In genomic region chr2:101351207-101351606, GRCh38 we compare ENCODE assay signal across 36 cellular contexts. TPM values are rescaled to one million over a fixed set of nuclear protein-coding genes. Genes with fewer than 3 reads are reported as not detected.
"Had no signal": no experiment of that assay in that cellular context is flagged by ENCODE, and none has a peak within 500 bp of the region (broad histone marks: within the 10 kb centered on the region; RNA-seq: fewer than 3 reads in every experiment).

No MANE protein-coding gene starts in this region.

- H3K4me1 Mint-ChIP-seq: activated naive CD8-positive, alpha-beta T cell treated with anti-CD3 and anti-CD28 coated beads, Interleukin-2, amount 50 U/mL, for 24 hours had no signal

- ATAC-seq: activated naive CD8-positive, alpha-beta T cell treated with anti-CD3 and anti-CD28 coated beads, Interleukin-2, amount 50 U/mL, for 24 hours; activated T-cell treated with anti-CD3 and anti-CD28 coated beads, Interleukin-2, amount 50 U/mL, for 4 hours; K562; Panc1; SK-N-SH treated with all-trans-retinoic acid at 6 μM for 48 hours; T-cell had no signal

- H3K9me3 Mint-ChIP-seq: activated B cell treated with CpG ODN at 0.5 μM for 24 hours; activated CD4-positive, alpha-beta memory T cell treated with anti-CD3 and anti-CD28 coated beads for 36 hours; activated naive CD4-positive, alpha-beta T cell treated with anti-CD3 and anti-CD28 coated beads for 36 hours; activated naive CD8-positive, alpha-beta T cell treated with anti-CD3 and anti-CD28 coated beads, Interleukin-2, amount 50 U/mL, for 24 hours; activated T-cell treated with anti-CD3 and anti-CD28 coated beads, Interleukin-2, amount 50 U/mL, for 4 hours; activated T-helper 1 cell treated with anti-CD3 and anti-CD28 coated beads, Interleukin-12 subunit alpha, Interleukin-12 subunit beta, Interleukin-2, Interleukin-4 antibody, amounts not matched to agents 30 ng/mL and 10 ng/mL and 1 ng/mL, durations not matched to agents 14 hours and 24 hours and 36 hours; central memory CD8-positive, alpha-beta T cell; T-cell had no signal

- H3K36me3 ChIP-seq: brain microvascular endothelial cell, SJSA1 had no signal

- H3K27me3 Mint-ChIP-seq: activated B cell treated with CpG ODN at 0.5 μM for 24 hours; activated CD4-positive, alpha-beta memory T cell treated with anti-CD3 and anti-CD28 coated beads for 36 hours; activated naive CD8-positive, alpha-beta T cell treated with anti-CD3 and anti-CD28 coated beads, Interleukin-2, amount 50 U/mL, for 24 hours; central memory CD8-positive, alpha-beta T cell; T-cell had no signal

- DNase-seq: activated B cell treated with CpG ODN at 0.5 μM for 24 hours; activated CD4-positive, alpha-beta memory T cell treated with anti-CD3 and anti-CD28 coated beads for 36 hours; activated CD4-positive, alpha-beta T cell treated with anti-CD3 and anti-CD28 coated beads for 4 hours; activated CD4-positive, alpha-beta T cell treated with anti-CD3 and anti-CD28 coated beads, Interleukin-2, amount 50 U/mL, for 1 hour; activated CD4-positive, CD25-positive, alpha-beta regulatory T cell treated with anti-CD3 and anti-CD28 coated beads, Interleukin-2, amount 50 U/mL, for 72 hours; activated CD8-positive, alpha-beta memory T cell treated with anti-CD3 and anti-CD28 coated beads, Interleukin-2, amount 50 U/mL, for 4 hours; activated gamma-delta T cell treated with Interleukin-2 at 50 U/mL for 16 hours; activated naive CD4-positive, alpha-beta T cell treated with anti-CD3 and anti-CD28 coated beads for 36 hours; activated naive CD8-positive, alpha-beta T cell treated with anti-CD3 and anti-CD28 coated beads, Interleukin-2, amount 50 U/mL, for 24 hours; activated T-cell treated with anti-CD3 and anti-CD28 coated beads for 4 hours; activated T-cell treated with anti-CD3 and anti-CD28 coated beads, Interleukin-2, amount 50 U/mL, for 4 hours; aorta; brain microvascular endothelial cell; NCI-H1048; NCI-H1105 treated with DMSO at 0.1 percent for 48 hours; NCI-H146; NCI-H187; NCI-H2029 treated with DMSO at 0.1 percent for 48 hours; NCI-H2171 treated with DMSO at 0.1 percent for 48 hours; NCI-H2227 treated with DMSO at 0.1 percent for 48 hours; NCI-H446; NCI-H510A treated with DMSO at 0.1 percent for 48 hours; NCI-H69; NCI-H82; SHP77; T-cell; T-helper 2 cell; T-helper 9 cell had no signal

- H3K36me3 Mint-ChIP-seq: activated CD4-positive, alpha-beta memory T cell treated with anti-CD3 and anti-CD28 coated beads for 36 hours; activated naive CD8-positive, alpha-beta T cell; T-cell had no signal

- H3K4me1 ChIP-seq: SJSA1 had no signal

- H3K4me3 ChIP-seq: K562, SJSA1 had no signal

- H3K9me3 ChIP-seq: SJSA1 had no signal

- H3K27ac Mint-ChIP-seq: activated B cell treated with CpG ODN at 0.5 μM for 24 hours; activated CD4-positive, alpha-beta memory T cell treated with anti-CD3 and anti-CD28 coated beads for 36 hours; activated naive CD4-positive, alpha-beta T cell treated with anti-CD3 and anti-CD28 coated beads for 36 hours; activated naive CD8-positive, alpha-beta T cell; activated naive CD8-positive, alpha-beta T cell treated with anti-CD3 and anti-CD28 coated beads, Interleukin-2, amount 50 U/mL, for 24 hours; activated T-helper 1 cell treated with anti-CD3 and anti-CD28 coated beads, Interleukin-12 subunit alpha, Interleukin-12 subunit beta, Interleukin-2, Interleukin-4 antibody, amounts not matched to agents 30 ng/mL and 10 ng/mL and 1 ng/mL, durations not matched to agents 14 hours and 24 hours and 36 hours; T-cell had no signal

- H3K4me3 Mint-ChIP-seq: activated B cell treated with CpG ODN at 0.5 μM for 24 hours; activated CD4-positive, alpha-beta memory T cell treated with anti-CD3 and anti-CD28 coated beads for 36 hours; activated naive CD4-positive, alpha-beta T cell treated with anti-CD3 and anti-CD28 coated beads for 36 hours; activated naive CD8-positive, alpha-beta T cell; activated naive CD8-positive, alpha-beta T cell treated with anti-CD3 and anti-CD28 coated beads, Interleukin-2, amount 50 U/mL, for 24 hours; activated T-cell treated with anti-CD3 and anti-CD28 coated beads, Interleukin-2, amount 50 U/mL, for 4 hours; activated T-helper 1 cell treated with anti-CD3 and anti-CD28 coated beads, Interleukin-12 subunit alpha, Interleukin-12 subunit beta, Interleukin-2, Interleukin-4 antibody, amounts not matched to agents 30 ng/mL and 10 ng/mL and 1 ng/mL, durations not matched to agents 14 hours and 24 hours and 36 hours; central memory CD8-positive, alpha-beta T cell; T-cell had no signal

- H3K27me3 ChIP-seq: brain microvascular endothelial cell, SJSA1 had no signal

- H3K27ac ChIP-seq: brain microvascular endothelial cell, SJSA1, VCaP had no signal

RNA-seq across cellular contexts. Expression of gene CREG2, which starts 36.1 kb away (rescaled TPM):
- total RNA-seq: activated B cell treated with CpG ODN at 0.5 μM for 24 hours; activated CD4-positive, alpha-beta memory T cell treated with anti-CD3 and anti-CD28 coated beads for 36 hours; activated naive CD4-positive, alpha-beta T cell treated with anti-CD3 and anti-CD28 coated beads for 36 hours; activated T-cell treated with anti-CD3 and anti-CD28 coated beads, Interleukin-2, amount 50 U/mL, for 4 hours; activated T-helper 1 cell treated with anti-CD3 and anti-CD28 coated beads, Interleukin-12 subunit alpha, Interleukin-12 subunit beta, Interleukin-2, Interleukin-4 antibody, amounts not matched to agents 30 ng/mL and 10 ng/mL and 1 ng/mL, durations not matched to agents 14 hours and 24 hours and 36 hours; K562; SJSA1 had no signal
- polyA plus RNA-seq: aorta, K562 had no signal
